ENCODE assay signal across 7 cellular contexts in genomic region chr15:53962646-53963561, GRCh38. TPM values are rescaled to one million over a fixed set of nuclear protein-coding genes. Genes with fewer than 3 reads are reported as not detected.
A peak's percentile ranks its signal among the peaks of the same experiment; 100 is the strongest.
DNase-seq lines count a peak whose midpoint lies in the region; ATAC-seq, FAIRE-seq and TF ChIP-seq lines count a peak whose summit lies in the region.

No MANE protein-coding gene starts in this region.

- DNase-seq in GM06990 (ENCODE audit: extremely low read depth, insufficient read length) (no peak), kidney (no peak), type B pancreatic cell (ENCODE audit: extremely low spot score, unreplicated experiment) (no peak), GM19240 (ENCODE audit: insufficient read length, low spot score) (no peak)
- peak; percentile 39 for DNase-seq in activated CD8-positive, alpha-beta T cell treated with anti-CD3 and anti-CD28 coated beads, Interleukin-2, amount 10 ng/mL, durations not matched to agents 7 days and 5 days

- no peak overlapping the region for H3K27ac Mint-ChIP-seq in activated CD8-positive, alpha-beta T cell treated with anti-CD3 and anti-CD28 coated beads, Interleukin-2, amount 10 ng/mL, durations not matched to agents 7 days and 5 days
- H3K27ac Mint-ChIP-seq in type B pancreatic cell = no peak overlapping the region

- no peaks in the 10 kb centered on the region for H3K9me3 ChIP-seq in kidney (ENCODE audit: control insufficient read depth in 1 of 2, low read length in 2 of 2)

- no peak for ATAC-seq in activated CD8-positive, alpha-beta T cell treated with anti-CD3 and anti-CD28 coated beads, Interleukin-2, amount 10 ng/mL, durations not matched to agents 7 days and 5 days
- ATAC-seq in HG02610 (IDR thresholded peaks at IDR 0.05; ENCODE audit: unreplicated experiment) = no peak

- H3K36me3 ChIP-seq in GM06990 (ENCODE audit: control insufficient read depth, insufficient read depth, low read length) (no peaks in the 10 kb centered on the region), kidney (ENCODE audit: control insufficient read depth in 1 of 2, insufficient read depth in 2 of 2, low read length in 2 of 2) (no peaks in the 10 kb centered on the region)

- TF ChIP-seq RAD21 in Ishikawa (IDR thresholded peaks at IDR 0.05; ENCODE audit: low read depth) = peak; percentile 34; the same call in 1 of the 2 replicates

- POLR2A ChIA-PET in activated CD8-positive, alpha-beta T cell treated with anti-CD3 and anti-CD28 coated beads, Interleukin-2, amount 10 ng/mL, durations not matched to agents 7 days and 5 days (lab: Charles Lee) = no interaction called here

- no peak overlapping the region for H3K9ac ChIP-seq in kidney (ENCODE audit: low read length in 2 of 2)

- FAIRE-seq in kidney (lab: Jason Lieb, UNC) = no peak

- no peak overlapping the region for H3K27ac ChIP-seq in kidney (ENCODE audit: low read depth in 2 of 2, low read length in 2 of 2)

- H3K9me3 Mint-ChIP-seq in activated CD8-positive, alpha-beta T cell treated with anti-CD3 and anti-CD28 coated beads, Interleukin-2, amount 10 ng/mL, durations not matched to agents 7 days and 5 days (ENCODE audit: insufficient read depth) = no peaks in the 10 kb centered on the region
- no peaks in the 10 kb centered on the region for H3K9me3 Mint-ChIP-seq in type B pancreatic cell

- H3K4me1 Mint-ChIP-seq in activated CD8-positive, alpha-beta T cell treated with anti-CD3 and anti-CD28 coated beads, Interleukin-2, amount 10 ng/mL, durations not matched to agents 7 days and 5 days (ENCODE audit: low read depth) = no peaks in the 10 kb centered on the region
- no peaks in the 10 kb centered on the region for H3K4me1 Mint-ChIP-seq in type B pancreatic cell (ENCODE audit: unreplicated experiment)

- H3K27me3 ChIP-seq in GM06990 (replicated peaks; ENCODE audit: control insufficient read depth, insufficient read depth, low read length) = no peaks in the 10 kb centered on the region

- no peak overlapping the region for H3K4me3 ChIP-seq in GM06990 (replicated peaks; ENCODE audit: low read depth, low read length)
- no peak overlapping the region for H3K4me3 ChIP-seq in kidney (ENCODE audit: low read length in 2 of 2)

- intact Hi-C loops in kidney (cut with DNase I) = no loop called here

- H3K36me3 Mint-ChIP-seq in activated CD8-positive, alpha-beta T cell treated with anti-CD3 and anti-CD28 coated beads, Interleukin-2, amount 10 ng/mL, durations not matched to agents 7 days and 5 days (ENCODE audit: low read depth) = no peaks in the 10 kb centered on the region
- no peaks in the 10 kb centered on the region for H3K36me3 Mint-ChIP-seq in type B pancreatic cell

- CTCF ChIA-PET in activated CD8-positive, alpha-beta T cell treated with anti-CD3 and anti-CD28 coated beads, Interleukin-2, amount 10 ng/mL, durations not matched to agents 7 days and 5 days (lab: Charles Lee) = interaction anchor here (0.8 to 1.5 kb wide), 4 partner anchors 8 to 1476 kb away, joined by 3 to 6 read pairs (median 4); no protein-coding TSS in a partner anchor

- H3K4me1 ChIP-seq in kidney (ENCODE audit: control insufficient read depth in 1 of 2, insufficient read depth in 1 of 2, low read depth in 1 of 2, low read length in 2 of 2) = no peaks in the 10 kb centered on the region

- TF ChIP-seq CTCF in GM06990 (IDR thresholded peaks at IDR 0.05; ENCODE audit: insufficient read depth, low read length, poor library complexity, severe bottlenecking) (peak; percentile 70), kidney (IDR thresholded peaks at IDR 0.05; ENCODE audit: borderline replicate concordance, extremely low read depth, insufficient read depth) (peak; percentile 39), type B pancreatic cell (conservative IDR thresholded peaks at IDR 0.05) (peak; percentile 80)

- no peaks in the 10 kb centered on the region for H3K27me3 Mint-ChIP-seq in activated CD8-positive, alpha-beta T cell treated with anti-CD3 and anti-CD28 coated beads, Interleukin-2, amount 10 ng/mL, durations not matched to agents 7 days and 5 days (ENCODE audit: low read depth)
- no peaks in the 10 kb centered on the region for H3K27me3 Mint-ChIP-seq in type B pancreatic cell

- no peak overlapping the region for H3K4me3 Mint-ChIP-seq in activated CD8-positive, alpha-beta T cell treated with anti-CD3 and anti-CD28 coated beads, Interleukin-2, amount 10 ng/mL, durations not matched to agents 7 days and 5 days
- H3K4me3 Mint-ChIP-seq in type B pancreatic cell = no peak overlapping the region

- no peak for TF ChIP-seq EP300 in Ishikawa (IDR thresholded peaks at IDR 0.05; ENCODE audit: borderline replicate concordance)

TF ChIP-seq in Ishikawa, 13 proteins besides CTCF, POLR2A, EP300 and RAD21:
- TF ChIP-seq TEAD4 (IDR thresholded peaks at IDR 0.05) = no peak
- TF ChIP-seq CEBPB (IDR thresholded peaks at IDR 0.05) = no peak
- TF ChIP-seq NFIC (IDR thresholded peaks at IDR 0.05) = no peak
- no peak for TF ChIP-seq CREB1 (IDR thresholded peaks at IDR 0.05; ENCODE audit: low read depth)
- TF ChIP-seq TCF12 (IDR thresholded peaks at IDR 0.05; ENCODE audit: low read depth) = no peak
- TF ChIP-seq FOXM1 (IDR thresholded peaks at IDR 0.05; ENCODE audit: borderline replicate concordance, low read depth) = no peak
- no peak for TF ChIP-seq YY1 (IDR thresholded peaks at IDR 0.05; ENCODE audit: low read depth)
- TF ChIP-seq TAF1 (IDR thresholded peaks at IDR 0.05; ENCODE audit: low read depth) = no peak
- TF ChIP-seq, protein P1, sequence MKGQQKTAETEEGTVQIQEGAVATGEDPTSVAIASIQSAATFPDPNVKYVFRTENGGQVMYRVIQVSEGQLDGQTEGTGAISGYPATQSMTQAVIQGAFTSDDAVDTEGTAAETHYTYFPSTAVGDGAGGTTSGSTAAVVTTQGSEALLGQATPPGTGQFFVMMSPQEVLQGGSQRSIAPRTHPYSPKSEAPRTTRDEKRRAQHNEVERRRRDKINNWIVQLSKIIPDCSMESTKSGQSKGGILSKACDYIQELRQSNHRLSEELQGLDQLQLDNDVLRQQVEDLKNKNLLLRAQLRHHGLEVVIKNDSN (IDR thresholded peaks at IDR 0.05) = no peak
- TF ChIP-seq, protein P2, sequence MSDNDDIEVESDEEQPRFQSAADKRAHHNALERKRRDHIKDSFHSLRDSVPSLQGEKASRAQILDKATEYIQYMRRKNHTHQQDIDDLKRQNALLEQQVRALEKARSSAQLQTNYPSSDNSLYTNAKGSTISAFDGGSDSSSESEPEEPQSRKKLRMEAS (IDR thresholded peaks at IDR 0.05) = no peak
- no peak for TF ChIP-seq EGR1 (IDR thresholded peaks at IDR 0.05)

RNA-seq across cellular contexts. Expression of gene UNC13C, which starts 15.3 kb away (rescaled TPM):
- not detected for total RNA-seq in activated CD8-positive, alpha-beta T cell treated with anti-CD3 and anti-CD28 coated beads, Interleukin-2, amount 10 ng/mL, durations not matched to agents 7 days and 5 days
- 0.19 TPM for total RNA-seq in kidney
- 0.45 TPM for polyA plus RNA-seq in kidney (ENCODE audit: insufficient read depth, low read depth, low replicate concordance)
- total RNA-seq in type B pancreatic cell (ENCODE audit: low replicate concordance) = 1.3 and 3.7 TPM in 2 replicates
